In genomic region chr15:40543631-40544294, GRCh38 we compare ENCODE assay signal across 1 cellular context.
A peak's percentile ranks its signal among the peaks of the same experiment; 100 is the strongest.
TF ChIP-seq lines count a peak whose summit lies in the region.

No MANE protein-coding gene starts in this region.

TF ChIP-seq in GM12878, 131 proteins besides CTCF, POLR2A, EP300 and RAD21 (continues in another document):
- TF ChIP-seq PRDM15 (CRISPR knock-in tag; IDR thresholded peaks at IDR 0.05) (no peak), CHD2 (IDR thresholded peaks at IDR 0.05; ENCODE audit: borderline replicate concordance, low read depth, low read length) (peak; percentile 76), BACH1 (IDR thresholded peaks at IDR 0.05; ENCODE audit: borderline replicate concordance) (peak; percentile 58; the same call in 1 of the 2 replicates), MAX (IDR thresholded peaks at IDR 0.05; ENCODE audit: low read depth, low read length) (no peak), EZH2 (IDR thresholded peaks at IDR 0.05; ENCODE audit: borderline replicate concordance, control insufficient read depth, low read depth, low read length) (no peak), NR2C2 (IDR thresholded peaks at IDR 0.05; ENCODE audit: borderline replicate concordance, control insufficient read depth, insufficient read length, low read depth) (no peak), NFYA (IDR thresholded peaks at IDR 0.05; ENCODE audit: borderline replicate concordance, low read depth, low read length) (no peak), SMARCA5 (IDR thresholded peaks at IDR 0.05) (peak; percentile 83), MYC (IDR thresholded peaks at IDR 0.05; ENCODE audit: insufficient read depth, insufficient read length, insufficient replicate concordance, low read length, severe bottlenecking) (no peak), ETV6 (conservative IDR thresholded peaks at IDR 0.05 in 1 of 2, IDR thresholded peaks at IDR 0.05 in 1 of 2; ENCODE audit: borderline replicate concordance in 1 of 2, low read depth in 1 of 2) (peak in 1 of 2 experiments; percentile 64; a peak in 1 of 4 replicates), CUX1 (IDR thresholded peaks at IDR 0.05; ENCODE audit: insufficient replicate concordance, low read depth, low read length) (peak; percentile 74), IRF4 (IDR thresholded peaks at IDR 0.05; ENCODE audit: low read depth, low read length) (peak; percentile 87), MEF2B (IDR thresholded peaks at IDR 0.05; ENCODE audit: partially characterized antibody, poor library complexity, severe bottlenecking) (peak; percentile 50), IKZF1 (conservative IDR thresholded peaks at IDR 0.05) (peak; percentile 99), CBX5 (IDR thresholded peaks at IDR 0.05; ENCODE audit: low read depth) (no peak), FOXM1 (IDR thresholded peaks at IDR 0.05; ENCODE audit: low read depth, low read length) (peak; percentile 95), MYB (IDR thresholded peaks at IDR 0.05; ENCODE audit: borderline replicate concordance, low read depth, low read length) (0 out of 2 replicates have a peak, but pooled peaks have one; percentile 32), ZSCAN29 (IDR thresholded peaks at IDR 0.05) (peak; percentile 71; the same call in 1 of the 2 replicates), CBFB (IDR thresholded peaks at IDR 0.05; ENCODE audit: low read depth) (peak; percentile 84), PKNOX1 (IDR thresholded peaks at IDR 0.05) (peak; percentile 58; the same call in 1 of the 2 replicates), RELB (IDR thresholded peaks at IDR 0.05; ENCODE audit: low read depth) (peak; percentile 99), BRCA1 (IDR thresholded peaks at IDR 0.05; ENCODE audit: low read depth, low read length) (no peak), ZNF217 (IDR thresholded peaks at IDR 0.05) (no peak; the same call in 1 of the 2 replicates), POU2F2 (IDR thresholded peaks at IDR 0.05; ENCODE audit: borderline replicate concordance, low read depth, low read length) (peak; percentile 47; the same call in 1 of the 3 replicates), BHLHE40 (IDR thresholded peaks at IDR 0.05; ENCODE audit: borderline replicate concordance in 1 of 2, low read depth in 2 of 2, low read length in 1 of 2) (peak; percentile 74 to 79), KDM1A (IDR thresholded peaks at IDR 0.05; ENCODE audit: borderline replicate concordance) (no peak), ZNF274 (IDR thresholded peaks at IDR 0.05; ENCODE audit: insufficient read depth, insufficient read length) (no peak), BCL11A (IDR thresholded peaks at IDR 0.05; ENCODE audit: low read depth, low read length) (peak; percentile 90), IRF5 (IDR thresholded peaks at IDR 0.05; ENCODE audit: borderline replicate concordance) (no peak; the same call in 1 of the 2 replicates), GATAD2B (conservative IDR thresholded peaks at IDR 0.05; ENCODE audit: low read depth) (peak; percentile 45; the same call in 1 of the 2 replicates), ATF7 (IDR thresholded peaks at IDR 0.05; ENCODE audit: low read depth) (peak; percentile 73; the same call in 1 of the 2 replicates), BMI1 (IDR thresholded peaks at IDR 0.05; ENCODE audit: borderline replicate concordance) (0 out of 2 replicates have a peak, but pooled peaks have one; percentile 17), RB1 (IDR thresholded peaks at IDR 0.05; ENCODE audit: borderline replicate concordance) (no peak), RELA (IDR thresholded peaks at IDR 0.05; ENCODE audit: borderline replicate concordance, partially characterized antibody) (peak; percentile 95), EED (IDR thresholded peaks at IDR 0.05; ENCODE audit: low read depth) (peak; percentile 100), ATF2 (IDR thresholded peaks at IDR 0.05; ENCODE audit: low read length) (peak; percentile 90), TBL1XR1 (IDR thresholded peaks at IDR 0.05; ENCODE audit: low read depth, low read length) (peak; percentile 86), PBX3 (IDR thresholded peaks at IDR 0.05; ENCODE audit: insufficient replicate concordance, low read depth, low read length) (peak; percentile 53), DPF2 (IDR thresholded peaks at IDR 0.05) (peak; percentile 85), POLR2AphosphoS2 (IDR thresholded peaks at IDR 0.05; ENCODE audit: low read depth, low read length) (no peak), SUPT20H (IDR thresholded peaks at IDR 0.05; ENCODE audit: borderline replicate concordance, control insufficient read depth, low read depth, low read length) (no peak), SREBF1 (IDR thresholded peaks at IDR 0.05; ENCODE audit: low read length) (no peak), NFIC (IDR thresholded peaks at IDR 0.05; ENCODE audit: low read depth, low read length) (peak; percentile 97), CEBPB (IDR thresholded peaks at IDR 0.05; ENCODE audit: borderline replicate concordance in 1 of 2, low read depth in 2 of 2, low read length in 2 of 2) (0 out of 4 replicates have a peak, but pooled peaks of 1 of the 2 experiments have one; percentile 70), LARP7 (IDR thresholded peaks at IDR 0.05) (peak; percentile 8)
